In the genomic region with DNA sequence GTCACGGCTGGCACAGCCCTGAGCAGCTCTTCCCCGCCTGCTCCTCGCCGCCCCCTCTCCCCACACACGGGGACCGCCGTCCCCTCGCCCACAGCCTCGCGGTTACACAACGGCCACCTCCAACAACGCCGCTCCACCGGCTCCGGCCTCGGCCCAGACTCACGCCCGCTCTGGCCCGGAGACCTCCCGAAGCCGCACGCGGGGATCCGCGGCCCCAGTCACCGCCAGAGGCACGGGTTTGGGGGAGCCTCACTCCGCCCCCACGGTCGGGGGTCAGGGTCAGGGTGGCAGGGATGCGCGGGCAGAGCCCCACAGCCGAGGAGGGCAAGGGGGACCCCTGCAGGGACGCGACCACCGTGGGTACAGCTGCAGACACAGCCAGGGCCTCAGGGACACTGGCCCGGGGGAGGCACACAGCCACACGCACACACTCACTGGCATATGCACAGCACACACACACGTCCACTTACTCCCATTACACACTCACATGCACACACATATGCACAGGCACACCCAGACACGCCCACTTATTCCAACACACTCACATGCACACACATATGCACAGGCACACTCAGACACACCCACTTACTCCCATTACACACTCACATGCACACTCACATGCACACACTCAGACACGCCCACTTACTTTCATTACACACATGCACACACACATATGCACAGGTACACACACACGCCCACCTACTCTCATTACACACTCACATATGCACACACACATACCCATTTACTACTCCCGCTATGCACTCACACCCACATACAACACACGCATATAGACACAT, we compare ENCODE assay signal across 20 cellular contexts. TPM values are rescaled to one million over a fixed set of nuclear protein-coding genes. Genes with fewer than 3 reads are reported as not detected.
DNase-seq lines count a peak whose midpoint lies in the region; ATAC-seq and TF ChIP-seq lines count a peak whose summit lies in the region.
"Had no signal": no experiment of that assay in that cellular context is flagged by ENCODE, and none has a peak within 500 bp of the region (broad histone marks: within the 10 kb centered on the region; RNA-seq: fewer than 3 reads in every experiment).

No MANE protein-coding gene starts in this region.

- H3K36me3 ChIP-seq in esophagus muscularis mucosa, result no peaks in the 10 kb centered on the region
- no peaks in the 10 kb centered on the region for H3K36me3 ChIP-seq in osteoblast (ENCODE audit: insufficient read depth, low read length)
- no peaks in the 10 kb centered on the region for H3K36me3 ChIP-seq in lower lobe of right lung
- no peaks in the 10 kb centered on the region for H3K36me3 ChIP-seq in WERI-Rb-1
- no peaks in the 10 kb centered on the region for H3K36me3 ChIP-seq in ovary
- H3K36me3 ChIP-seq: gastrocnemius medialis had no signal

- 30% methylated on average over 33 of the region's 44 CpGs for WGBS in esophagus muscularis mucosa
- 20 to 32% (median 25%) methylated on average over 34 to 44 of the region's 44 CpGs for WGBS in ovary, 3 donors

- TF ChIP-seq CTCF in GM10266 (IDR thresholded peaks at IDR 0.05; ENCODE audit: control insufficient read depth, insufficient read depth, low read depth, missing control alignments) (no peak), WTC11 (IDR thresholded peaks at IDR 0.05) (no peak), esophagus muscularis mucosa (IDR thresholded peaks at IDR 0.05) (no peak), osteoblast (IDR thresholded peaks at IDR 0.05; ENCODE audit: extremely low read depth, low read depth, low read length) (no peak), lower lobe of right lung (IDR thresholded peaks at IDR 0.05) (no peak), WERI-Rb-1 (IDR thresholded peaks at IDR 0.05; ENCODE audit: low read depth, low read length) (no peak), ovary (IDR thresholded peaks at IDR 0.05) (no peak)

- no peak for TF ChIP-seq EP300 in esophagus muscularis mucosa (IDR thresholded peaks at IDR 0.05)
- no peak for TF ChIP-seq EP300 in ovary (IDR thresholded peaks at IDR 0.05)

- H2AFZ ChIP-seq in osteoblast (ENCODE audit: low read length), result no peak overlapping the region

- CTCF ChIA-PET in WTC11 (lab: Charles Lee), result interaction anchor here (0.8 to 2.4 kb wide), 11 partner anchors 12 to 226 kb away, joined by 3 to 46 read pairs (median 5); partner anchors contain the start of genes LENG8, LENG9 and TSEN34

- POLR2A ChIA-PET in WTC11 (lab: Charles Lee), result interaction anchor here (1.2 kb wide), 1 partner anchor 7 kb away, joined by 4 read pairs; no protein-coding TSS in a partner anchor

- H3K4me3 ChIP-seq in esophagus muscularis mucosa, result peak overlapping the region in 3 of 4 donors; percentile 38 to 51 (median 44)
- no peak overlapping the region for H3K4me3 ChIP-seq in osteoblast (ENCODE audit: insufficient read depth, low read length)
- H3K4me3 ChIP-seq in lower lobe of right lung, result no peak overlapping the region
- H3K4me3 ChIP-seq in WERI-Rb-1 (ENCODE audit: low read depth, low read length), result no peak overlapping the region
- H3K4me3 ChIP-seq in ovary, result no peak overlapping the region
- H3K4me3 ChIP-seq: gastrocnemius medialis had no signal

- H3K27me3 Mint-ChIP-seq in WTC11 (ENCODE audit: low read depth), result peaks cover 47% of the 10 kb centered on the region

- H3K9me3 ChIP-seq in esophagus muscularis mucosa (no peaks in the 10 kb centered on the region), osteoblast (ENCODE audit: low read depth, low read length) (no peaks in the 10 kb centered on the region), lower lobe of right lung (no peaks in the 10 kb centered on the region), WERI-Rb-1 (ENCODE audit: severe bottlenecking) (no peaks in the 10 kb centered on the region), ovary (no peaks in the 10 kb centered on the region)
- H3K9me3 ChIP-seq: gastrocnemius medialis had no signal

- TF ChIP-seq POLR2A in esophagus muscularis mucosa (IDR thresholded peaks at IDR 0.05; ENCODE audit: low read depth) (no peak), ovary (IDR thresholded peaks at IDR 0.05) (no peak)

- H3K27ac Mint-ChIP-seq in WTC11, result peak overlapping the region; percentile 2; the same call in 1 of the 2 replicates
- H3K27ac Mint-ChIP-seq: memory B cell had no signal

- H3K27me3 ChIP-seq in esophagus muscularis mucosa (peaks cover 0 to 90% (median 49%) of the 10 kb centered on the region in 4 donors), osteoblast (ENCODE audit: insufficient read depth, low read length) (peaks cover 55% of the 10 kb centered on the region), lower lobe of right lung (ENCODE audit: low read depth) (peaks cover 71% of the 10 kb centered on the region), WERI-Rb-1 (ENCODE audit: insufficient read depth, low read depth, severe bottlenecking) (peaks cover 12% of the 10 kb centered on the region), ovary (no peaks in the 10 kb centered on the region)

- H4K20me1 ChIP-seq in osteoblast (ENCODE audit: insufficient read depth, low read length), result no peaks in the 10 kb centered on the region

- H3K4me1 Mint-ChIP-seq in WTC11, result peaks cover 37% of the 10 kb centered on the region

- H3K4me3 Mint-ChIP-seq in WTC11, result peak overlapping the region; percentile 82
- H3K4me3 Mint-ChIP-seq: activated CD4-positive, alpha-beta T cell treated with anti-CD3 and anti-CD28 coated beads, Interleukin-2, amount 10 ng/mL, durations not matched to agents 7 days and 5 days; memory B cell; stimulated activated naive B cell treated with anti-CD40 and anti-IgM and Interleukin-4, amounts not matched to agents 10 μg/mL and 1 μg/mL and 100 μg/mL, for 72 hours had no signal

- H3K27ac ChIP-seq in esophagus muscularis mucosa (replicated peaks in 1 of 4), result no peak overlapping the region
- H3K27ac ChIP-seq in osteoblast (ENCODE audit: low read depth, low read length), result no peak overlapping the region
- no peak overlapping the region for H3K27ac ChIP-seq in lower lobe of right lung
- no peak overlapping the region for H3K27ac ChIP-seq in WERI-Rb-1
- H3K27ac ChIP-seq in ovary, result no peak overlapping the region
- H3K27ac ChIP-seq: gastrocnemius medialis, HL-60, SK-N-MC had no signal

- peaks cover 14 to 44% (median 31%) of the 10 kb centered on the region in 4 donors for H3K4me1 ChIP-seq in esophagus muscularis mucosa
- peaks cover 3% of the 10 kb centered on the region for H3K4me1 ChIP-seq in osteoblast (ENCODE audit: insufficient read depth, low read length)
- peaks cover 9% of the 10 kb centered on the region for H3K4me1 ChIP-seq in lower lobe of right lung
- H3K4me1 ChIP-seq in ovary (ENCODE audit: insufficient read depth), result peaks cover 3% of the 10 kb centered on the region
- H3K4me1 ChIP-seq: gastrocnemius medialis had no signal

- H3K79me2 ChIP-seq in osteoblast (ENCODE audit: insufficient read depth, low read length), result no peaks in the 10 kb centered on the region

- intact Hi-C loops in esophagus muscularis mucosa (cut with DNase I) (no loop called here), lower lobe of right lung (cut with DNase I) (no loop called here), ovary (cut with DNase I) (no loop called here)

- ATAC-seq in WTC11 (no peak), HG03457 (IDR thresholded peaks at IDR 0.05; ENCODE audit: unreplicated experiment) (no peak), lower lobe of right lung (no peak)
- ATAC-seq: gastrocnemius medialis had no signal

- H3K36me3 Mint-ChIP-seq in WTC11, result peaks cover 9% of the 10 kb centered on the region; the same call in 1 of the 2 replicates

- peaks cover 19% of the 10 kb centered on the region for H3K9me3 Mint-ChIP-seq in WTC11

- H3K4me2 ChIP-seq in osteoblast (ENCODE audit: insufficient read depth, low read length), result no peak overlapping the region

- DNase-seq in GM10266 (ENCODE audit: extremely low spot score) (peak; percentile 25), WTC11 (ENCODE audit: low spot score) (peak; percentile 39), esophagus muscularis mucosa (ENCODE audit: extremely low spot score) (no peak), osteoblast (ENCODE audit: insufficient read length, low spot score, missing footprints) (peak; percentile 54), lower lobe of right lung (no peak), WERI-Rb-1 (no peak), ovary (no peak)
- DNase-seq: activated CD4-positive, alpha-beta T cell treated with anti-CD3 and anti-CD28 coated beads, Interleukin-2, amount 10 ng/mL, durations not matched to agents 7 days and 5 days; cerebellar nuclear complex; gastrocnemius medialis; GDM1; NCI-H146; NCI-H446 treated with DMSO at 0.1 percent for 48 hours; small intestine; stimulated activated naive B cell treated with anti-CD40 and anti-IgM and Interleukin-4, amounts not matched to agents 10 μg/mL and 1 μg/mL and 100 μg/mL, for 72 hours had no signal

TF ChIP-seq in WTC11, 78 proteins besides CTCF, POLR2A, EP300 and RAD21 (continues in another document):
- TF ChIP-seq KAT7 (CRISPR knock-in tag; IDR thresholded peaks at IDR 0.05; ENCODE audit: borderline replicate concordance), result no peak

RNA-seq across cellular contexts. Expression of gene TTYH1, which starts 1.6 kb away (rescaled TPM):
- total RNA-seq in WTC11 (2021), result 35.9 to 38.2 TPM (median 37.1 TPM) in 3 replicates
- 1 to 10 TPM in 3 of 4 donors, under 1 TPM in 1; 0.83 to 8.0 (median 5.6) TPM for total RNA-seq in esophagus muscularis mucosa
- total RNA-seq in osteoblast, result not detected in 2 replicates
- total RNA-seq in lower lobe of right lung, result not detected
- total RNA-seq in ovary, result 10 to 100 TPM in 1 of 7 donors, 1 to 10 TPM in 5, under 1 TPM in 1; 0.95 to 34.2 (median 7.5) TPM
- 1 to 10 TPM in 1 of 2 donors, under 1 TPM in 1; 0.25 to 1.3 TPM for polyA plus RNA-seq in ovary
- total RNA-seq: LHCN-M2 had no signal

RNA-seq across cellular contexts. Expression of gene LENG8, which starts 32.1 kb away (rescaled TPM):
- 175 to 187 TPM (median 187 TPM) in 3 replicates for total RNA-seq in WTC11 (2021)
- total RNA-seq in esophagus muscularis mucosa, result 100 to 1,000 TPM in 1 of 4 donors, 10 to 100 TPM in 3; 42.9 to 115 (median 72.2) TPM
- 40.7 and 42.3 TPM in 2 replicates for total RNA-seq in osteoblast
- 183 TPM for total RNA-seq in lower lobe of right lung
- 100 to 1,000 TPM; 105 to 207 (median 156) TPM for total RNA-seq in ovary
- polyA plus RNA-seq in ovary, result 100 to 1,000 TPM in 1 of 2 donors, 10 to 100 TPM in 1; 29.9 to 122 TPM

RNA-seq across cellular contexts. Expression of gene LENG9, which starts 46.7 kb away (rescaled TPM):
- total RNA-seq in WTC11 (2021) (6.1 to 7.5 TPM (median 6.9 TPM) in 3 replicates), esophagus muscularis mucosa (1 to 10 TPM; 5.4 to 9.3 (median 8.1) TPM), osteoblast (14.4 and 21.4 TPM in 2 replicates), lower lobe of right lung (7.3 TPM), ovary (1 to 10 TPM; 2.7 to 8.3 (median 5.5) TPM)
- 1 to 10 TPM in 1 of 2 donors, under 1 TPM in 1; 0.70 to 3.0 TPM for polyA plus RNA-seq in ovary

RNA-seq across cellular contexts. Expression of gene LAIR1, which starts 52.2 kb away (rescaled TPM):
- total RNA-seq in WTC11 (2021), result 0.18 to 0.60 TPM (median 0.37 TPM) in 3 replicates
- total RNA-seq in esophagus muscularis mucosa, result 10 to 100 TPM in 3 of 4 donors, 1 to 10 TPM in 1; 7.6 to 23.4 (median 13.0) TPM
- 0.29 and 0.36 TPM in 2 replicates for total RNA-seq in osteoblast
- total RNA-seq in lower lobe of right lung, result 176 TPM
- total RNA-seq in ovary, result 10 to 100 TPM in 2 of 7 donors, 1 to 10 TPM in 5; 4.7 to 22.2 (median 6.9) TPM
- polyA plus RNA-seq in ovary, result 10 to 100 TPM in 1 of 2 donors, 1 to 10 TPM in 1; 4.9 to 21.2 TPM
- total RNA-seq: LHCN-M2 had no signal

RNA-seq across cellular contexts. Expression of gene CDC42EP5, which starts 56.2 kb away (rescaled TPM):
- total RNA-seq in WTC11 (2021), result 11.5 to 19.8 TPM (median 18.3 TPM) in 3 replicates
- 10 to 100 TPM; 10.8 to 27.1 (median 20.6) TPM for total RNA-seq in esophagus muscularis mucosa
- total RNA-seq in osteoblast, result 18.8 and 20.3 TPM in 2 replicates
- total RNA-seq in lower lobe of right lung, result 25.5 TPM
- total RNA-seq in ovary, result 10 to 100 TPM in 6 of 7 donors, 1 to 10 TPM in 1; 7.8 to 31.0 (median 18.8) TPM
- 10 to 100 TPM in 1 of 2 donors, under 1 TPM in 1; 0.55 to 13.2 TPM for polyA plus RNA-seq in ovary
- total RNA-seq: activated CD4-positive, alpha-beta T cell treated with anti-CD3 and anti-CD28 coated beads, Interleukin-2, amount 10 ng/mL, durations not matched to agents 7 days and 5 days had no signal

Comparison
In these comparisons a context has a peak if more than half of its experiments do, and no peak if none do; other contexts are left out.
1. DNase-seq: peak in GM10266 (single experiment), WTC11 (single experiment) and osteoblast (single experiment); none in esophagus muscularis mucosa (single experiment), lower lobe of right lung (single experiment), WERI-Rb-1 (single experiment) and ovary (0 of 5).
2. H3K4me3 ChIP-seq: peak in esophagus muscularis mucosa (3 of 4); none in osteoblast (single experiment), lower lobe of right lung (single experiment), WERI-Rb-1 (single experiment) and ovary (single experiment).